In genomic region chr17:1577657-1578428, GRCh38 we compare ENCODE assay signal across 9 cellular contexts. TPM values are rescaled to one million over a fixed set of nuclear protein-coding genes. Genes with fewer than 3 reads are reported as not detected.
DNase-seq lines count a peak whose midpoint lies in the region; ATAC-seq, FAIRE-seq and TF ChIP-seq lines count a peak whose summit lies in the region.
"Had no signal": no experiment of that assay in that cellular context is flagged by ENCODE, and none has a peak within 500 bp of the region (broad histone marks: within the 10 kb centered on the region; RNA-seq: fewer than 3 reads in every experiment).

No MANE protein-coding gene starts in this region.

- no peak overlapping the region for H3K4me3 Mint-ChIP-seq in astrocyte (ENCODE audit: unreplicated experiment)
- H3K4me3 Mint-ChIP-seq in activated CD4-positive, alpha-beta T cell treated with anti-CD3 and anti-CD28 coated beads, Interleukin-2, amount 10 ng/mL, durations not matched to agents 24 days and 14 days, result no peak overlapping the region

- DNase-seq in HL-60 (ENCODE audit: low read depth in 1 of 2, low spot score in 1 of 2) (peak in 1 of 2 experiments; percentile 63), astrocyte (ENCODE audit: low read depth) (no peak), lower lobe of right lung (no peak), HuH-7.5 (ENCODE audit: low spot score) (no peak)
- DNase-seq in activated CD4-positive, alpha-beta T cell treated with anti-CD3 and anti-CD28 coated beads, Interleukin-2, amount 10 ng/mL, durations not matched to agents 24 days and 14 days, result no peak

- no peaks in the 10 kb centered on the region for H3K27me3 Mint-ChIP-seq in astrocyte (ENCODE audit: low read depth, unreplicated experiment)
- no peaks in the 10 kb centered on the region for H3K27me3 Mint-ChIP-seq in activated CD4-positive, alpha-beta T cell treated with anti-CD3 and anti-CD28 coated beads, Interleukin-2, amount 10 ng/mL, durations not matched to agents 24 days and 14 days

- H4K20me1 ChIP-seq in astrocyte (ENCODE audit: insufficient read depth, low read length), result no peaks in the 10 kb centered on the region

- H3K4me3 ChIP-seq in HL-60 (replicated peaks; ENCODE audit: insufficient read depth, low read length) (no peak overlapping the region), astrocyte (ENCODE audit: insufficient read depth, low read depth, low read length) (no peak overlapping the region), lower lobe of right lung (peak overlapping the region; percentile 19), stomach smooth muscle (ENCODE audit: low read length in 2 of 2) (peak overlapping the region; percentile 22 to 40)

- no peak overlapping the region for H3K27ac Mint-ChIP-seq in astrocyte (ENCODE audit: unreplicated experiment)
- H3K27ac Mint-ChIP-seq in activated CD4-positive, alpha-beta T cell treated with anti-CD3 and anti-CD28 coated beads, Interleukin-2, amount 10 ng/mL, durations not matched to agents 24 days and 14 days, result no peak overlapping the region

- peak overlapping the region; percentile 37 for H2AFZ ChIP-seq in astrocyte (ENCODE audit: low read depth, low read length)

- peak overlapping the region; percentile 83 for H3K27ac ChIP-seq in HL-60 (replicated peaks)
- peak overlapping the region; percentile 25 for H3K27ac ChIP-seq in astrocyte (ENCODE audit: low read depth, low read length)
- H3K27ac ChIP-seq in lower lobe of right lung, result peak overlapping the region; percentile 90
- peak overlapping the region; percentile 85 for H3K27ac ChIP-seq in stomach smooth muscle (ENCODE audit: low read length)

- TF ChIP-seq CTCF in HL-60 (IDR thresholded peaks at IDR 0.05; ENCODE audit: insufficient read depth, low read length) (no peak), astrocyte (IDR thresholded peaks at IDR 0.05; ENCODE audit: insufficient read depth, low read depth, low read length) (no peak), lower lobe of right lung (IDR thresholded peaks at IDR 0.05) (no peak)

- peaks cover 2% of the 10 kb centered on the region for H3K36me3 Mint-ChIP-seq in astrocyte (ENCODE audit: low read depth, unreplicated experiment)
- H3K36me3 Mint-ChIP-seq in activated CD4-positive, alpha-beta T cell treated with anti-CD3 and anti-CD28 coated beads, Interleukin-2, amount 10 ng/mL, durations not matched to agents 24 days and 14 days (ENCODE audit: low read depth), result no peaks in the 10 kb centered on the region

- ATAC-seq in lower lobe of right lung (peak; percentile 1 to 9), GM18517 (IDR thresholded peaks at IDR 0.05; ENCODE audit: unreplicated experiment) (no peak), HG03354 (IDR thresholded peaks at IDR 0.05; ENCODE audit: poor library complexity, severe bottlenecking, unreplicated experiment) (no peak)

- H3K27me3 ChIP-seq in HL-60 (ENCODE audit: insufficient read depth, poor library complexity, severe bottlenecking) (no peaks in the 10 kb centered on the region), astrocyte (ENCODE audit: insufficient read depth, low read length) (no peaks in the 10 kb centered on the region), lower lobe of right lung (ENCODE audit: low read depth) (no peaks in the 10 kb centered on the region), stomach smooth muscle (ENCODE audit: control insufficient read depth in 1 of 2, insufficient read depth in 2 of 2, low read length in 2 of 2) (no peaks in the 10 kb centered on the region)

- no peaks in the 10 kb centered on the region for H3K79me2 ChIP-seq in astrocyte (ENCODE audit: insufficient read depth, low read length)

- peak overlapping the region; percentile 66 for H3K4me2 ChIP-seq in astrocyte (ENCODE audit: low read length)

- peaks cover 9% of the 10 kb centered on the region for H3K4me1 Mint-ChIP-seq in astrocyte (ENCODE audit: low read depth, unreplicated experiment)
- peaks cover 8% of the 10 kb centered on the region for H3K4me1 Mint-ChIP-seq in activated CD4-positive, alpha-beta T cell treated with anti-CD3 and anti-CD28 coated beads, Interleukin-2, amount 10 ng/mL, durations not matched to agents 24 days and 14 days

- peaks cover 20% of the 10 kb centered on the region for H3K4me1 ChIP-seq in astrocyte (ENCODE audit: insufficient read depth, low read length)
- peaks cover 62% of the 10 kb centered on the region for H3K4me1 ChIP-seq in lower lobe of right lung
- H3K4me1 ChIP-seq in stomach smooth muscle (ENCODE audit: control insufficient read depth, insufficient read depth, low read length), result peaks cover 29% of the 10 kb centered on the region

- FAIRE-seq in astrocyte (lab: Jason Lieb, UNC), result no peak
- FAIRE-seq: G401.6 had no signal

- H3K9ac ChIP-seq in astrocyte (ENCODE audit: low read length) (peak overlapping the region; percentile 46), stomach smooth muscle (ENCODE audit: low read length in 2 of 2) (peak overlapping the region; percentile 54 to 64)

- H3K9me3 Mint-ChIP-seq in astrocyte (ENCODE audit: unreplicated experiment), result no peaks in the 10 kb centered on the region
- H3K9me3 Mint-ChIP-seq in activated CD4-positive, alpha-beta T cell treated with anti-CD3 and anti-CD28 coated beads, Interleukin-2, amount 10 ng/mL, durations not matched to agents 24 days and 14 days, result no peaks in the 10 kb centered on the region

- intact Hi-C loops in lower lobe of right lung (cut with DNase I), result loop anchor here (5.0 kb wide), 1 partner anchor 49 kb away; the partner anchor contains the start of gene SLC43A2
- intact Hi-C loops in activated CD4-positive, alpha-beta T cell treated with anti-CD3 and anti-CD28 coated beads, Interleukin-2, amount 10 ng/mL, durations not matched to agents 24 days and 14 days (cut with micrococcal nuclease), result no loop called here

- H3K36me3 ChIP-seq in astrocyte (ENCODE audit: insufficient read depth, low read length), result no peaks in the 10 kb centered on the region
- H3K36me3 ChIP-seq in lower lobe of right lung, result peaks cover 5% of the 10 kb centered on the region
- peaks cover 0 to 2% of the 10 kb centered on the region in 2 donors for H3K36me3 ChIP-seq in stomach smooth muscle (ENCODE audit: control insufficient read depth in 2 of 2, insufficient read depth in 2 of 2, low read length in 2 of 2)

- no peaks in the 10 kb centered on the region for H3K9me3 ChIP-seq in astrocyte (ENCODE audit: insufficient read depth, low read depth, low read length)
- no peaks in the 10 kb centered on the region for H3K9me3 ChIP-seq in lower lobe of right lung
- no peaks in the 10 kb centered on the region for H3K9me3 ChIP-seq in stomach smooth muscle (ENCODE audit: control insufficient read depth in 2 of 2, low read length in 2 of 2)

RNA-seq across cellular contexts. Expression of gene PITPNA, which starts 15.3 kb away (rescaled TPM):
- total RNA-seq in astrocyte (69.1 and 79.3 TPM in 2 replicates), lower lobe of right lung (71.3 TPM)
- 74.3 and 76.1 TPM in 2 replicates for total RNA-seq in activated CD4-positive, alpha-beta T cell treated with anti-CD3 and anti-CD28 coated beads, Interleukin-2, amount 10 ng/mL, durations not matched to agents 24 days and 14 days

RNA-seq across cellular contexts. Expression of gene SLC43A2, which starts 50.8 kb away (rescaled TPM):
- total RNA-seq in astrocyte (17.9 and 18.0 TPM in 2 replicates), lower lobe of right lung (44.6 TPM)
- 2.8 and 3.4 TPM in 2 replicates for total RNA-seq in activated CD4-positive, alpha-beta T cell treated with anti-CD3 and anti-CD28 coated beads, Interleukin-2, amount 10 ng/mL, durations not matched to agents 24 days and 14 days

Comparison
In these comparisons a context has a peak if more than half of its experiments do, and no peak if none do; other contexts are left out.
1. H3K27ac ChIP-seq: peak in every context shown above with its lines; median percentile 90 in lower lobe of right lung; 85 in stomach smooth muscle; 83 in HL-60; 25 in astrocyte.
2. H3K4me3 ChIP-seq: peak in lower lobe of right lung (single experiment) and stomach smooth muscle (2 of 2); none in HL-60 (single experiment) and astrocyte (single experiment).
3. ATAC-seq: peak in lower lobe of right lung (2 of 2); none in GM18517 (single experiment) and HG03354 (single experiment).